ENCODE assay signal across 27 cellular contexts in genomic region chr5:91910655-91911054, GRCh38.
"Had no signal": no experiment of that assay in that cellular context is flagged by ENCODE, and none has a peak within 500 bp of the region (broad histone marks: within the 10 kb centered on the region; RNA-seq: fewer than 3 reads in every experiment).

No MANE protein-coding gene starts in this region.

- H3K27me3 Mint-ChIP-seq: activated B cell treated with CpG ODN at 0.5 μM for 24 hours; activated CD4-positive, alpha-beta T cell treated with anti-CD3 and anti-CD28 coated beads, Interleukin-2, amount 10 ng/mL, durations not matched to agents 24 days and 14 days; activated CD8-positive, alpha-beta memory T cell treated with anti-CD3 and anti-CD28 coated beads, Interleukin-2, amount 10 ng/mL, durations not matched to agents 7 days and 5 days; activated naive CD4-positive, alpha-beta T cell treated with anti-CD3 and anti-CD28 coated beads, Interleukin-2, amount 50 U/mL, for 24 hours; activated naive CD8-positive, alpha-beta T cell treated with anti-CD3 and anti-CD28 coated beads, Interleukin-2, amount 50 U/mL, for 24 hours; activated T-cell treated with anti-CD3 and anti-CD28 coated beads, Interleukin-2, amount 50 U/mL, for 24 hours; central memory CD8-positive, alpha-beta T cell; T-helper 17 cell had no signal

- ATAC-seq: activated CD8-positive, alpha-beta memory T cell treated with anti-CD3 and anti-CD28 coated beads, Interleukin-2, amount 10 ng/mL, durations not matched to agents 7 days and 5 days; activated naive CD8-positive, alpha-beta T cell treated with anti-CD3 and anti-CD28 coated beads, Interleukin-2, amount 50 U/mL, for 24 hours; body of pancreas; PC-3; T-helper 17 cell had no signal

- H3K4me3 Mint-ChIP-seq: activated B cell treated with CpG ODN at 0.5 μM for 24 hours; activated CD4-positive, alpha-beta T cell treated with anti-CD3 and anti-CD28 coated beads, Interleukin-2, amount 10 ng/mL, durations not matched to agents 24 days and 14 days; activated CD8-positive, alpha-beta memory T cell treated with anti-CD3 and anti-CD28 coated beads, Interleukin-2, amount 10 ng/mL, durations not matched to agents 7 days and 5 days; activated naive CD4-positive, alpha-beta T cell treated with anti-CD3 and anti-CD28 coated beads, Interleukin-2, amount 50 U/mL, for 24 hours; activated naive CD8-positive, alpha-beta T cell treated with anti-CD3 and anti-CD28 coated beads, Interleukin-2, amount 50 U/mL, for 24 hours; activated T-cell treated with anti-CD3 and anti-CD28 coated beads, Interleukin-2, amount 50 U/mL, for 24 hours; activated T-helper 1 cell treated with anti-CD3 and anti-CD28 coated beads, Interleukin-12 subunit alpha, Interleukin-12 subunit beta, Interleukin-2, Interleukin-4 antibody, amounts not matched to agents 30 ng/mL and 10 ng/mL and 1 ng/mL, durations not matched to agents 14 hours and 24 hours and 36 hours; central memory CD8-positive, alpha-beta T cell; T-helper 17 cell had no signal

- DNase-seq: activated B cell treated with CpG ODN at 0.5 μM for 24 hours; activated CD4-positive, alpha-beta T cell treated with anti-CD3 and anti-CD28 coated beads for 1 hour; activated CD4-positive, alpha-beta T cell treated with anti-CD3 and anti-CD28 coated beads, Interleukin-2, amount 10 ng/mL, durations not matched to agents 24 days and 14 days; activated CD4-positive, alpha-beta T cell treated with anti-CD3 and anti-CD28 coated beads, Interleukin-2, amount 50 U/mL, for 48 hours; activated CD8-positive, alpha-beta memory T cell treated with anti-CD3 and anti-CD28 coated beads, Interleukin-2, amount 10 ng/mL, durations not matched to agents 7 days and 5 days; activated effector memory CD4-positive, alpha-beta T cell treated with Interleukin-2 at 50 U/mL for 16 hours; activated naive CD4-positive, alpha-beta T cell; activated naive CD8-positive, alpha-beta T cell treated with anti-CD3 and anti-CD28 coated beads, Interleukin-2, amount 50 U/mL, for 24 hours; activated T-cell treated with anti-CD3 and anti-CD28 coated beads, Interleukin-2, amount 50 U/mL, for 24 hours; amniotic stem cell; body of pancreas; cortex of kidney; MG63; MV-4-11; NCI-H1105; NCI-H1436; NCI-H187; NCI-H2081 treated with DMSO at 0.1 percent for 48 hours; NCI-H446; PC-3; SHP77 treated with DMSO at 0.1 percent for 48 hours; T-helper 17 cell; T1000 had no signal

- H3K9me3 Mint-ChIP-seq: activated B cell treated with CpG ODN at 0.5 μM for 24 hours; activated CD4-positive, alpha-beta T cell treated with anti-CD3 and anti-CD28 coated beads, Interleukin-2, amount 10 ng/mL, durations not matched to agents 24 days and 14 days; activated naive CD8-positive, alpha-beta T cell treated with anti-CD3 and anti-CD28 coated beads, Interleukin-2, amount 50 U/mL, for 24 hours; activated T-cell treated with anti-CD3 and anti-CD28 coated beads, Interleukin-2, amount 50 U/mL, for 24 hours; activated T-helper 1 cell treated with anti-CD3 and anti-CD28 coated beads, Interleukin-12 subunit alpha, Interleukin-12 subunit beta, Interleukin-2, Interleukin-4 antibody, amounts not matched to agents 30 ng/mL and 10 ng/mL and 1 ng/mL, durations not matched to agents 14 hours and 24 hours and 36 hours had no signal

- FAIRE-seq: TTC549 had no signal

- H3K27ac Mint-ChIP-seq: activated B cell treated with CpG ODN at 0.5 μM for 24 hours; activated CD4-positive, alpha-beta T cell treated with anti-CD3 and anti-CD28 coated beads, Interleukin-2, amount 10 ng/mL, durations not matched to agents 24 days and 14 days; activated CD8-positive, alpha-beta memory T cell treated with anti-CD3 and anti-CD28 coated beads, Interleukin-2, amount 10 ng/mL, durations not matched to agents 7 days and 5 days; activated naive CD4-positive, alpha-beta T cell treated with anti-CD3 and anti-CD28 coated beads, Interleukin-2, amount 50 U/mL, for 24 hours; activated naive CD8-positive, alpha-beta T cell treated with anti-CD3 and anti-CD28 coated beads, Interleukin-2, amount 50 U/mL, for 24 hours; activated T-cell treated with anti-CD3 and anti-CD28 coated beads, Interleukin-2, amount 50 U/mL, for 24 hours; activated T-helper 1 cell treated with anti-CD3 and anti-CD28 coated beads, Interleukin-12 subunit alpha, Interleukin-12 subunit beta, Interleukin-2, Interleukin-4 antibody, amounts not matched to agents 30 ng/mL and 10 ng/mL and 1 ng/mL, durations not matched to agents 14 hours and 24 hours and 36 hours; T-helper 17 cell had no signal

- H3K36me3 Mint-ChIP-seq: activated CD8-positive, alpha-beta memory T cell treated with anti-CD3 and anti-CD28 coated beads, Interleukin-2, amount 10 ng/mL, durations not matched to agents 7 days and 5 days; activated naive CD4-positive, alpha-beta T cell treated with anti-CD3 and anti-CD28 coated beads, Interleukin-2, amount 50 U/mL, for 24 hours had no signal

- H3K4me1 Mint-ChIP-seq: activated B cell treated with CpG ODN at 0.5 μM for 24 hours; activated CD4-positive, alpha-beta T cell treated with anti-CD3 and anti-CD28 coated beads, Interleukin-2, amount 10 ng/mL, durations not matched to agents 24 days and 14 days; activated CD8-positive, alpha-beta memory T cell treated with anti-CD3 and anti-CD28 coated beads, Interleukin-2, amount 10 ng/mL, durations not matched to agents 7 days and 5 days; activated naive CD4-positive, alpha-beta T cell treated with anti-CD3 and anti-CD28 coated beads, Interleukin-2, amount 50 U/mL, for 24 hours; activated naive CD8-positive, alpha-beta T cell treated with anti-CD3 and anti-CD28 coated beads, Interleukin-2, amount 50 U/mL, for 24 hours; central memory CD8-positive, alpha-beta T cell; T-helper 17 cell had no signal
